In genomic region chr17:77143306-77143705, GRCh38 we compare ENCODE assay signal across 1 cellular context.
TF ChIP-seq lines count a peak whose summit lies in the region.

No MANE protein-coding gene starts in this region.

TF ChIP-seq in IMR-90, 13 proteins besides CTCF, POLR2A, EP300 and RAD21 (continued from another document):
- TF ChIP-seq SMC3 (IDR thresholded peaks at IDR 0.05; ENCODE audit: low read depth, low read length), result no peak
